ENCODE assay signal across 30 cellular contexts in the genomic region with DNA sequence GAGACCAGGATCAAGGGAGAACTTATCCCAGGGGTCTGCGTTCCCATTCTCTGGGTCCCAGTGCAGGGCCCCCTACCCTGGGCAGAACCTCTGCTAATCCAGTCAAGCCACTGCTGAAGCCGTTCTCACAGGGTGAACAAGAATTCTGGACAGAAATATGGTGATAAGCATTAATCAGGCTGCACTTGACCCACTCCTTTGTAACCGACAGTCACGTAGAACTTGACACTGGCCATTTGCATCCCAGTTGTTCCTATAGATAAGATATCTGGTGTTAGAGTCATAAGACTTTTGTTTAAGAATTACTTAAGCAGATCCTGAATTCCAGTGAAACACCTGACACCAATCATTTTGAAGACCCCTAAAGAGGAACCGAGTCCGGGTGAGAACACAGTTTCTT.
"Had no signal": no experiment of that assay in that cellular context is flagged by ENCODE, and none has a peak within 500 bp of the region (broad histone marks: within the 10 kb centered on the region; RNA-seq: fewer than 3 reads in every experiment).

No MANE protein-coding gene starts in this region.

- H3K27me3 Mint-ChIP-seq: brain had no signal

- H3K4me1 Mint-ChIP-seq: activated CD4-positive, alpha-beta T cell treated with anti-CD3 and anti-CD28 coated beads for 36 hours; activated CD4-positive, alpha-beta T cell treated with anti-CD3 and anti-CD28 coated beads, Interleukin-2, amount 10 ng/mL, durations not matched to agents 7 days and 5 days; activated naive CD4-positive, alpha-beta T cell treated with anti-CD3 and anti-CD28 coated beads, Interleukin-2, amount 10 ng/mL, durations not matched to agents 7 days and 5 days; activated naive CD8-positive, alpha-beta T cell treated with anti-CD3 and anti-CD28 coated beads, Interleukin-2, amount 50 U/mL, for 24 hours had no signal

- H3K4me1 ChIP-seq: Peyer's patch had no signal

- FAIRE-seq: bronchial epithelial cell had no signal

- H3K36me3 Mint-ChIP-seq: activated naive CD4-positive, alpha-beta T cell treated with anti-CD3 and anti-CD28 coated beads, Interleukin-2, amount 10 ng/mL, durations not matched to agents 7 days and 5 days; activated naive CD8-positive, alpha-beta T cell; brain; WTC11 had no signal

- H3K27me3 ChIP-seq: Peyer's patch had no signal

- H3K4me3 ChIP-seq: Peyer's patch had no signal

- H3K9me3 ChIP-seq: Peyer's patch had no signal

- H3K27ac Mint-ChIP-seq: activated CD4-positive, alpha-beta T cell treated with anti-CD3 and anti-CD28 coated beads for 36 hours; activated CD4-positive, alpha-beta T cell treated with anti-CD3 and anti-CD28 coated beads, Interleukin-2, amount 10 ng/mL, durations not matched to agents 7 days and 5 days; activated naive CD4-positive, alpha-beta T cell treated with anti-CD3 and anti-CD28 coated beads, Interleukin-2, amount 10 ng/mL, durations not matched to agents 7 days and 5 days; activated naive CD8-positive, alpha-beta T cell; activated naive CD8-positive, alpha-beta T cell treated with anti-CD3 and anti-CD28 coated beads, Interleukin-2, amount 50 U/mL, for 24 hours; activated T-cell treated with anti-CD3 and anti-CD28 coated beads, Interleukin-2, amount 50 U/mL, for 24 hours; activated T-helper 2 cell treated with anti-CD3 and anti-CD28 coated beads, Interferon-gamma antibody, Interleukin-2, Interleukin-4, amounts not matched to agents 10 μg/mL and 5 μg/mL and 100 μg/mL, durations not matched to agents 14 hours and 24 hours and 36 hours; brain; WTC11 had no signal

- H3K27ac ChIP-seq: Peyer's patch had no signal

- H3K4me3 Mint-ChIP-seq: activated CD4-positive, alpha-beta T cell treated with anti-CD3 and anti-CD28 coated beads for 36 hours; activated CD4-positive, alpha-beta T cell treated with anti-CD3 and anti-CD28 coated beads, Interleukin-2, amount 10 ng/mL, durations not matched to agents 7 days and 5 days; activated CD8-positive, alpha-beta T cell treated with anti-CD3 and anti-CD28 coated beads, Interleukin-2, amount 10 ng/mL, durations not matched to agents 7 days and 5 days; activated naive CD4-positive, alpha-beta T cell treated with anti-CD3 and anti-CD28 coated beads, Interleukin-2, amount 10 ng/mL, durations not matched to agents 7 days and 5 days; activated naive CD8-positive, alpha-beta T cell; activated naive CD8-positive, alpha-beta T cell treated with anti-CD3 and anti-CD28 coated beads, Interleukin-2, amount 50 U/mL, for 24 hours; activated T-cell treated with anti-CD3 and anti-CD28 coated beads, Interleukin-2, amount 50 U/mL, for 24 hours; brain; WTC11 had no signal

- DNase-seq: activated CD4-positive, alpha-beta T cell treated with anti-CD3 and anti-CD28 coated beads for 36 hours; activated CD4-positive, alpha-beta T cell treated with anti-CD3 and anti-CD28 coated beads, Interleukin-2, amount 10 ng/mL, durations not matched to agents 7 days and 5 days; activated CD4-positive, alpha-beta T cell treated with anti-CD3 and anti-CD28 coated beads, Interleukin-2, amount 50 U/mL, for 48 hours; activated CD8-positive, alpha-beta T cell treated with anti-CD3 and anti-CD28 coated beads, Interleukin-2, amount 10 ng/mL, durations not matched to agents 7 days and 5 days; activated naive CD4-positive, alpha-beta T cell treated with anti-CD3 and anti-CD28 coated beads, Interleukin-2, amount 10 ng/mL, durations not matched to agents 7 days and 5 days; activated naive CD8-positive, alpha-beta T cell treated with anti-CD3 and anti-CD28 coated beads, Interleukin-2, amount 50 U/mL, for 24 hours; activated T-cell treated with anti-CD3 and anti-CD28 coated beads, Interleukin-2, amount 50 U/mL, for 24 hours; anterior cingulate cortex; central memory CD4-positive, alpha-beta T cell; NCI-H1092 treated with DMSO at 0.1 percent for 48 hours; NCI-H1417; NCI-H146; NCI-H187; NCI-H2081; NCI-H226; NCI-H446 treated with DMSO at 0.1 percent for 48 hours; NCI-H524; PC-3; Peyer's patch; RPMI8226; SIG-M5; SW 1271; T-helper 1 cell; T-helper 2 cell; T-helper 9 cell had no signal

- H3K36me3 ChIP-seq: Peyer's patch had no signal

- H3K9me3 Mint-ChIP-seq: activated CD4-positive, alpha-beta T cell treated with anti-CD3 and anti-CD28 coated beads, Interleukin-2, amount 10 ng/mL, durations not matched to agents 7 days and 5 days; activated naive CD4-positive, alpha-beta T cell treated with anti-CD3 and anti-CD28 coated beads, Interleukin-2, amount 10 ng/mL, durations not matched to agents 7 days and 5 days; activated naive CD8-positive, alpha-beta T cell treated with anti-CD3 and anti-CD28 coated beads, Interleukin-2, amount 50 U/mL, for 24 hours; activated T-cell treated with anti-CD3 and anti-CD28 coated beads, Interleukin-2, amount 50 U/mL, for 24 hours; activated T-helper 2 cell treated with anti-CD3 and anti-CD28 coated beads, Interferon-gamma antibody, Interleukin-2, Interleukin-4, amounts not matched to agents 10 μg/mL and 5 μg/mL and 100 μg/mL, durations not matched to agents 14 hours and 24 hours and 36 hours; brain; WTC11 had no signal
